Comparison of ENCODE assay signal across 2 cellular contexts in the genomic region with DNA sequence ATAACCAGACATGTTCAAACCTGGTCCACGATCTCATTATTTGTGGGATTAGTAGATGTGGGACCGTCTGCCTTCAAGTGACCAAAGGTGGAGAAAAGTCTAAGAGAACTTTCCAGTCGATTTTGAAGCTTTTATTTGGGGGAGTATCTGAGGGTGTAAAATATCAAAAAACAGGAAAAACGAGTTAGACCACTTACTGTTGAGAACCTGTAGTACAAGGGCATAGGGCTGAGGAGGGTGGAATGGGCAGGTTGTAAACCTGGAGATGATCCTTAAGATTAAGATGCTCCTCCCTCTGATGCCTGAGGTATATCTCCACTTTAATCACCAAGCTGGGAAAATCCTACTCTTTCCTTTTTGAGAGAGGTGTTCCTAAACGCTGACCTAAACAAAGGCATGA.
TF ChIP-seq lines count a peak whose summit lies in the region.

No MANE protein-coding gene starts in this region.

TF ChIP-seq in Ishikawa, 13 proteins besides CTCF, POLR2A, EP300 and RAD21 (continued from another document):
- TF ChIP-seq, protein P1, sequence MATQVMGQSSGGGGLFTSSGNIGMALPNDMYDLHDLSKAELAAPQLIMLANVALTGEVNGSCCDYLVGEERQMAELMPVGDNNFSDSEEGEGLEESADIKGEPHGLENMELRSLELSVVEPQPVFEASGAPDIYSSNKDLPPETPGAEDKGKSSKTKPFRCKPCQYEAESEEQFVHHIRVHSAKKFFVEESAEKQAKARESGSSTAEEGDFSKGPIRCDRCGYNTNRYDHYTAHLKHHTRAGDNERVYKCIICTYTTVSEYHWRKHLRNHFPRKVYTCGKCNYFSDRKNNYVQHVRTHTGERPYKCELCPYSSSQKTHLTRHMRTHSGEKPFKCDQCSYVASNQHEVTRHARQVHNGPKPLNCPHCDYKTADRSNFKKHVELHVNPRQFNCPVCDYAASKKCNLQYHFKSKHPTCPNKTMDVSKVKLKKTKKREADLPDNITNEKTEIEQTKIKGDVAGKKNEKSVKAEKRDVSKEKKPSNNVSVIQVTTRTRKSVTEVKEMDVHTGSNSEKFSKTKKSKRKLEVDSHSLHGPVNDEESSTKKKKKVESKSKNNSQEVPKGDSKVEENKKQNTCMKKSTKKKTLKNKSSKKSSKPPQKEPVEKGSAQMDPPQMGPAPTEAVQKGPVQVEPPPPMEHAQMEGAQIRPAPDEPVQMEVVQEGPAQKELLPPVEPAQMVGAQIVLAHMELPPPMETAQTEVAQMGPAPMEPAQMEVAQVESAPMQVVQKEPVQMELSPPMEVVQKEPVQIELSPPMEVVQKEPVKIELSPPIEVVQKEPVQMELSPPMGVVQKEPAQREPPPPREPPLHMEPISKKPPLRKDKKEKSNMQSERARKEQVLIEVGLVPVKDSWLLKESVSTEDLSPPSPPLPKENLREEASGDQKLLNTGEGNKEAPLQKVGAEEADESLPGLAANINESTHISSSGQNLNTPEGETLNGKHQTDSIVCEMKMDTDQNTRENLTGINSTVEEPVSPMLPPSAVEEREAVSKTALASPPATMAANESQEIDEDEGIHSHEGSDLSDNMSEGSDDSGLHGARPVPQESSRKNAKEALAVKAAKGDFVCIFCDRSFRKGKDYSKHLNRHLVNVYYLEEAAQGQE (IDR thresholded peaks at IDR 0.05; ENCODE audit: low read depth), result no peak
TF ChIP-seq in Ishikawa: peak in this region for 2.

TF ChIP-seq in WTC11, 78 proteins besides CTCF, POLR2A, EP300 and RAD21 (continued from another document):
- TF ChIP-seq, protein P2, sequence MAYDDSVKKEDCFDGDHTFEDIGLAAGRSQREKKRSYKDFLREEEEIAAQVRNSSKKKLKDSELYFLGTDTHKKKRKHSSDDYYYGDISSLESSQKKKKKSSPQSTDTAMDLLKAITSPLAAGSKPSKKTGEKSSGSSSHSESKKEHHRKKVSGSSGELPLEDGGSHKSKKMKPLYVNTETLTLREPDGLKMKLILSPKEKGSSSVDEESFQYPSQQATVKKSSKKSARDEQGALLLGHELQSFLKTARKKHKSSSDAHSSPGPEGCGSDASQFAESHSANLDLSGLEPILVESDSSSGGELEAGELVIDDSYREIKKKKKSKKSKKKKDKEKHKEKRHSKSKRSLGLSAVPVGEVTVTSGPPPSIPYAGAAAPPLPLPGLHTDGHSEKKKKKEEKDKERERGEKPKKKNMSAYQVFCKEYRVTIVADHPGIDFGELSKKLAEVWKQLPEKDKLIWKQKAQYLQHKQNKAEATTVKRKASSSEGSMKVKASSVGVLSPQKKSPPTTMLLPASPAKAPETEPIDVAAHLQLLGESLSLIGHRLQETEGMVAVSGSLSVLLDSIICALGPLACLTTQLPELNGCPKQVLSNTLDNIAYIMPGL (CRISPR knock-in tag; IDR thresholded peaks at IDR 0.05), result no peak
- TF ChIP-seq TEAD1 (CRISPR knock-in tag; IDR thresholded peaks at IDR 0.05) (no peak), ZNF232 (CRISPR knock-in tag; IDR thresholded peaks at IDR 0.05) (no peak), NFE2L1 (CRISPR knock-in tag; IDR thresholded peaks at IDR 0.05) (no peak), ZBTB21 (CRISPR knock-in tag; IDR thresholded peaks at IDR 0.05; ENCODE audit: borderline replicate concordance) (no peak), IRF2 (CRISPR knock-in tag; IDR thresholded peaks at IDR 0.05; ENCODE audit: borderline replicate concordance, low read depth) (no peak), FOXP1 (CRISPR knock-in tag; IDR thresholded peaks at IDR 0.05; ENCODE audit: borderline replicate concordance) (no peak), KAT7 (CRISPR knock-in tag; IDR thresholded peaks at IDR 0.05; ENCODE audit: borderline replicate concordance) (no peak), OVOL2 (CRISPR knock-in tag; IDR thresholded peaks at IDR 0.05; ENCODE audit: borderline replicate concordance) (no peak)
- TF ChIP-seq, protein P3, sequence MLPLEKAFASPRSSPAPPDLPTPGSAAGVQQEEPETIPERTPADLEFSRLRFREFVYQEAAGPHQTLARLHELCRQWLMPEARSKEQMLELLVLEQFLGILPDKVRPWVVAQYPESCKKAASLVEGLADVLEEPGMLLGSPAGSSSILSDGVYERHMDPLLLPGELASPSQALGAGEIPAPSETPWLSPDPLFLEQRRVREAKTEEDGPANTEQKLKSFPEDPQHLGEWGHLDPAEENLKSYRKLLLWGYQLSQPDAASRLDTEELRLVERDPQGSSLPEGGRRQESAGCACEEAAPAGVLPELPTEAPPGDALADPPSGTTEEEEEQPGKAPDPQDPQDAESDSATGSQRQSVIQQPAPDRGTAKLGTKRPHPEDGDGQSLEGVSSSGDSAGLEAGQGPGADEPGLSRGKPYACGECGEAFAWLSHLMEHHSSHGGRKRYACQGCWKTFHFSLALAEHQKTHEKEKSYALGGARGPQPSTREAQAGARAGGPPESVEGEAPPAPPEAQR (CRISPR knock-in tag; IDR thresholded peaks at IDR 0.05), result no peak
- TF ChIP-seq, protein P4, sequence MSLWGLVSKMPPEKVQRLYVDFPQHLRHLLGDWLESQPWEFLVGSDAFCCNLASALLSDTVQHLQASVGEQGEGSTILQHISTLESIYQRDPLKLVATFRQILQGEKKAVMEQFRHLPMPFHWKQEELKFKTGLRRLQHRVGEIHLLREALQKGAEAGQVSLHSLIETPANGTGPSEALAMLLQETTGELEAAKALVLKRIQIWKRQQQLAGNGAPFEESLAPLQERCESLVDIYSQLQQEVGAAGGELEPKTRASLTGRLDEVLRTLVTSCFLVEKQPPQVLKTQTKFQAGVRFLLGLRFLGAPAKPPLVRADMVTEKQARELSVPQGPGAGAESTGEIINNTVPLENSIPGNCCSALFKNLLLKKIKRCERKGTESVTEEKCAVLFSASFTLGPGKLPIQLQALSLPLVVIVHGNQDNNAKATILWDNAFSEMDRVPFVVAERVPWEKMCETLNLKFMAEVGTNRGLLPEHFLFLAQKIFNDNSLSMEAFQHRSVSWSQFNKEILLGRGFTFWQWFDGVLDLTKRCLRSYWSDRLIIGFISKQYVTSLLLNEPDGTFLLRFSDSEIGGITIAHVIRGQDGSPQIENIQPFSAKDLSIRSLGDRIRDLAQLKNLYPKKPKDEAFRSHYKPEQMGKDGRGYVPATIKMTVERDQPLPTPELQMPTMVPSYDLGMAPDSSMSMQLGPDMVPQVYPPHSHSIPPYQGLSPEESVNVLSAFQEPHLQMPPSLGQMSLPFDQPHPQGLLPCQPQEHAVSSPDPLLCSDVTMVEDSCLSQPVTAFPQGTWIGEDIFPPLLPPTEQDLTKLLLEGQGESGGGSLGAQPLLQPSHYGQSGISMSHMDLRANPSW (CRISPR knock-in tag; conservative IDR thresholded peaks at IDR 0.05; ENCODE audit: low read depth), result no peak
- TF ChIP-seq, protein P5, sequence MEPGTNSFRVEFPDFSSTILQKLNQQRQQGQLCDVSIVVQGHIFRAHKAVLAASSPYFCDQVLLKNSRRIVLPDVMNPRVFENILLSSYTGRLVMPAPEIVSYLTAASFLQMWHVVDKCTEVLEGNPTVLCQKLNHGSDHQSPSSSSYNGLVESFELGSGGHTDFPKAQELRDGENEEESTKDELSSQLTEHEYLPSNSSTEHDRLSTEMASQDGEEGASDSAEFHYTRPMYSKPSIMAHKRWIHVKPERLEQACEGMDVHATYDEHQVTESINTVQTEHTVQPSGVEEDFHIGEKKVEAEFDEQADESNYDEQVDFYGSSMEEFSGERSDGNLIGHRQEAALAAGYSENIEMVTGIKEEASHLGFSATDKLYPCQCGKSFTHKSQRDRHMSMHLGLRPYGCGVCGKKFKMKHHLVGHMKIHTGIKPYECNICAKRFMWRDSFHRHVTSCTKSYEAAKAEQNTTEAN (CRISPR knock-in tag; IDR thresholded peaks at IDR 0.05), result no peak
- TF ChIP-seq, protein P6, sequence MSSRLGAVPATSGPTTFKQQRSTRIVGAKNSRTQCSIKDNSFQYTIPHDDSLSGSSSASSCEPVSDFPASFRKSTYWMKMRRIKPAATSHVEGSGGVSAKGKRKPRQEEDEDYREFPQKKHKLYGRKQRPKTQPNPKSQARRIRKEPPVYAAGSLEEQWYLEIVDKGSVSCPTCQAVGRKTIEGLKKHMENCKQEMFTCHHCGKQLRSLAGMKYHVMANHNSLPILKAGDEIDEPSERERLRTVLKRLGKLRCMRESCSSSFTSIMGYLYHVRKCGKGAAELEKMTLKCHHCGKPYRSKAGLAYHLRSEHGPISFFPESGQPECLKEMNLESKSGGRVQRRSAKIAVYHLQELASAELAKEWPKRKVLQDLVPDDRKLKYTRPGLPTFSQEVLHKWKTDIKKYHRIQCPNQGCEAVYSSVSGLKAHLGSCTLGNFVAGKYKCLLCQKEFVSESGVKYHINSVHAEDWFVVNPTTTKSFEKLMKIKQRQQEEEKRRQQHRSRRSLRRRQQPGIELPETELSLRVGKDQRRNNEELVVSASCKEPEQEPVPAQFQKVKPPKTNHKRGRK (CRISPR knock-in tag; IDR thresholded peaks at IDR 0.05; ENCODE audit: borderline replicate concordance), result no peak
TF ChIP-seq in WTC11: peak in this region for 0.
